1 cellular context compared by ENCODE assay signal in the genomic region with DNA sequence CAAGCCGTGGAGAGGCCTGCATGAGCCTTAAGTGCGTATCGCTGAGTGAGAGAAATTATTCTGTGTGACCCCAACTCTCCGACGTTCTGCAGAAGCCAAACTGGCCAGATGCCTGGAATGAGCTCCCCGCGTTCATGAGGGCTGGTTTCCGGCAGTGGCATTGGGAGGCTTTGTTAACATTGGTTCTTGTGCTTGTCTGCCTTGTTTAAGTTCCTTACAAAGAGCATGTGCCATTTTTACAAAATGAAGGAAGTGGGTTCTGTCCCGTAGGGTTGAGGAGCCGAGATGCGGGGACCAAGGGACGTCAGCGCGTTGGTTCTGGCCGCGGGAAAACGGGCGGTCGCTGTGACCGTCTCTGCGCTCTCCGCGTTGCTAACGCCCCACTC.
TF ChIP-seq lines count a peak whose summit lies in the region.

No MANE protein-coding gene starts in this region.

TF ChIP-seq in WTC11, 78 proteins besides CTCF, POLR2A, EP300 and RAD21 (continued from another document):
- TF ChIP-seq E2F4 (CRISPR knock-in tag; IDR thresholded peaks at IDR 0.05; ENCODE audit: borderline replicate concordance, low read depth), result no peak
- TF ChIP-seq GRHL2 (CRISPR knock-in tag; IDR thresholded peaks at IDR 0.05; ENCODE audit: insufficient replicate concordance, severe bottlenecking), result no peak
- no peak for TF ChIP-seq ELF4 (CRISPR knock-in tag; IDR thresholded peaks at IDR 0.05; ENCODE audit: low read depth)
- no peak for TF ChIP-seq FOXK1 (CRISPR knock-in tag; IDR thresholded peaks at IDR 0.05)
- no peak for TF ChIP-seq NFE2L1 (CRISPR knock-in tag; IDR thresholded peaks at IDR 0.05)
- TF ChIP-seq ZNF219 (CRISPR knock-in tag; IDR thresholded peaks at IDR 0.05; ENCODE audit: borderline replicate concordance), result no peak
- no peak for TF ChIP-seq PRRX2 (CRISPR knock-in tag; IDR thresholded peaks at IDR 0.05)
- no peak for TF ChIP-seq EMX1 (CRISPR knock-in tag; IDR thresholded peaks at IDR 0.05)
- TF ChIP-seq ZBTB21 (CRISPR knock-in tag; IDR thresholded peaks at IDR 0.05; ENCODE audit: borderline replicate concordance), result no peak
- no peak for TF ChIP-seq NR2C2 (CRISPR knock-in tag; IDR thresholded peaks at IDR 0.05)
